In the genomic region with DNA sequence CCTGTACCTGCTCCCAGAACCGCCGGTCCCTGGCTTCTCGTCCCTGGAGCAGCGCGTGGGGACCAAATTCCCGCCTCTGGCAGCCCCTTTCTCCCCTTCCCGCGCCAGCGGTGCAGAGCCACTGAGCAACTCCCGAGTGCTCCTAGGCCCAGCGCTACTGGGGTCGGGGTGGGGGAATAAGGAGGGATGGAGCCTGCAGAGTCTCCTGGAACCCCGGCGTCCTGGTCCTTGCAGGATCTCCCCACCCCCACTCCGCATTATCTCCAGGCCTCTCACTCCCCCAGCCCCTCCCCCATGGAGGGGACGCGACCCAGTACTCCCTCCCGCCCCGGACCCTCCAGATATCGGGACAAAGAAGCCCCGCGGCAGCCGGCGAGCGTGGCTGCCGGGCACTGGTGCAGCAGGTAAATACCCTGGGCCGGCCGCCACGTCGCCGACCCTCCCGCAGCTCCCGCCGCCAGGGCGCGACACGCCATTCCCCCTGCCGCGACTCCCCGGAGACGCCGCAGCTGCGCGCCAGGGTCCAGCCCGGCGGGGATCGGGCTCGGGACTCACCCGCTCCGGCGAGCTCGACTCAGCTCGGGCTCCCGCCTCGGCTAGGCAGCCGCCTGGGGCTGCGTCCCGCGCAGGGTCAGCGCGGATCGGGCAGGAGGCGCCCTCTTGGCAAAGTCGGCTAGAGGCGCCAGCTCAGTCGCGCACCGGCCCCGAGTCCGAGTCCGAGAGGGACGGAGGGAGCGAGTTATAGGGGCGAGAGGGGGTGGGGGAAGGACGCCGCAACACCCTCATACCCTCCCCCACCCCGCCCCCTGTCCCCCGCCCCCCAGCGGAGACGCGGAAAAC, we compare ENCODE assay signal across 9 cellular contexts. TPM values are rescaled to one million over a fixed set of nuclear protein-coding genes. Genes with fewer than 3 reads are reported as not detected.
DNase-seq lines count a peak whose midpoint lies in the region; ATAC-seq, FAIRE-seq and TF ChIP-seq lines count a peak whose summit lies in the region.
"Had no signal": no experiment of that assay in that cellular context is flagged by ENCODE, and none has a peak within 500 bp of the region (broad histone marks: within the 10 kb centered on the region; RNA-seq: fewer than 3 reads in every experiment).

No MANE protein-coding gene starts in this region.

- H4K20me1 ChIP-seq in PC-3 (ENCODE audit: low read length) (no peaks in the 10 kb centered on the region), endothelial cell of umbilical vein (replicated peaks; ENCODE audit: control insufficient read depth, extremely low read depth, insufficient read depth, low read length) (no peaks in the 10 kb centered on the region)

- ATAC-seq in PC-3 (peak; percentile 78), HG03571 (IDR thresholded peaks at IDR 0.05; ENCODE audit: unreplicated experiment) (no peak)

- CTCF ChIA-PET in PC-3 (lab: Charles Lee), result no interaction called here
- CTCF ChIA-PET in endothelial cell of umbilical vein (lab: Charles Lee), result interaction anchor here (0.9 to 1.2 kb wide), 2 partner anchors 12 to 26 kb away, joined by 3 read pairs; no protein-coding TSS in a partner anchor

- H3K9ac ChIP-seq in PC-3 (ENCODE audit: low read length) (no peak overlapping the region), endothelial cell of umbilical vein (replicated peaks; ENCODE audit: extremely low read depth, insufficient read depth, low read length) (no peak overlapping the region)

- dilution Hi-C loops in endothelial cell of umbilical vein (cut with MboI; ENCODE audit: extremely low pct_ligation_motif_present, low sequenced_read_pairs), result no loop called here

- TF ChIP-seq CTCF in GM10266 (IDR thresholded peaks at IDR 0.05; ENCODE audit: control insufficient read depth, insufficient read depth, low read depth, missing control alignments) (no peak), PC-3 (conservative IDR thresholded peaks at IDR 0.05; ENCODE audit: low read depth, low read length) (no peak), endothelial cell of umbilical vein (IDR thresholded peaks at IDR 0.05; ENCODE audit: extremely low read depth in 1 of 2, insufficient read depth in 1 of 2, low read depth in 1 of 2, low read length in 2 of 2) (no peak)

- no peaks in the 10 kb centered on the region for H3K9me1 ChIP-seq in endothelial cell of umbilical vein (replicated peaks; ENCODE audit: control insufficient read depth, extremely low read depth, insufficient read depth, low read length)

- FAIRE-seq in endothelial cell of umbilical vein (lab: Jason Lieb, UNC) (no peak), GM19239 (lab: Jason Lieb, UNC) (no peak)
- FAIRE-seq: islet of Langerhans had no signal

- peaks cover 47% of the 10 kb centered on the region for H3K27me3 ChIP-seq in PC-3 (ENCODE audit: low read length)
- peaks cover 65 to 68% of the 10 kb centered on the region in 2 experiments for H3K27me3 ChIP-seq in endothelial cell of umbilical vein (ENCODE audit: control insufficient read depth in 2 of 2, insufficient read depth in 2 of 2, low read length in 2 of 2)

- H3K79me2 ChIP-seq in PC-3 (ENCODE audit: low read length) (no peaks in the 10 kb centered on the region), endothelial cell of umbilical vein (ENCODE audit: control insufficient read depth, insufficient read depth, low read length) (no peaks in the 10 kb centered on the region)

- H3K27ac ChIP-seq in PC-3 (ENCODE audit: low read length), result no peak overlapping the region
- no peak overlapping the region for H3K27ac ChIP-seq in endothelial cell of umbilical vein (ENCODE audit: insufficient read depth, low read depth, low read length)

- H3K9me3 ChIP-seq in PC-3 (ENCODE audit: low read length), result no peaks in the 10 kb centered on the region
- H3K9me3 ChIP-seq in endothelial cell of umbilical vein (replicated peaks; ENCODE audit: control insufficient read depth, insufficient read depth, low read length), result no peaks in the 10 kb centered on the region

- no peak for TF ChIP-seq POLR2A in endothelial cell of umbilical vein (IDR thresholded peaks at IDR 0.05; ENCODE audit: low read depth, low read length)

- H3K36me3 ChIP-seq in PC-3 (ENCODE audit: low read depth, low read length) (no peaks in the 10 kb centered on the region), endothelial cell of umbilical vein (ENCODE audit: control insufficient read depth in 2 of 2, extremely low read depth in 1 of 2, insufficient read depth in 2 of 2, low read length in 2 of 2) (no peaks in the 10 kb centered on the region)

- H3K4me2 ChIP-seq in PC-3 (ENCODE audit: low read length), result peak overlapping the region; percentile 80
- no peak overlapping the region for H3K4me2 ChIP-seq in endothelial cell of umbilical vein (ENCODE audit: insufficient read depth, low read length)

- intact Hi-C loops in PC-3 (cut with micrococcal nuclease), result no loop called here
- intact Hi-C loops in endothelial cell of umbilical vein (cut with micrococcal nuclease), result loop anchor here (10.0 kb wide), 1 partner anchor 178 kb away; the partner anchor contains the start of gene OLFML3

- no peaks in the 10 kb centered on the region for H3F3A ChIP-seq in PC-3 (ENCODE audit: low read length, unreplicated experiment)

- POLR2A ChIA-PET in PC-3 (lab: Charles Lee; ENCODE audit: unreplicated experiment) (no interaction called here), endothelial cell of umbilical vein (lab: Charles Lee) (no interaction called here)

- H3K4me3 ChIP-seq in PC-3 (ENCODE audit: low read length), result peak overlapping the region; percentile 65
- H3K4me3 ChIP-seq in endothelial cell of umbilical vein (replicated peaks in 1 of 3; ENCODE audit: insufficient read depth in 1 of 3, low read depth in 1 of 3, low read length in 3 of 3), result no peak overlapping the region

- H3K4me1 ChIP-seq in PC-3 (ENCODE audit: insufficient read depth, low read length), result no peaks in the 10 kb centered on the region
- no peaks in the 10 kb centered on the region for H3K4me1 ChIP-seq in endothelial cell of umbilical vein (ENCODE audit: control insufficient read depth, extremely low read depth, insufficient read depth, low read length)

- H3K9me2 ChIP-seq in PC-3 (replicated peaks; ENCODE audit: low read length), result no peaks in the 10 kb centered on the region

- peak; percentile 26 for DNase-seq in GM10266 (ENCODE audit: extremely low spot score)
- DNase-seq in PC-3, result peak; percentile 43
- DNase-seq in endothelial cell of umbilical vein (ENCODE audit: low read depth, low spot score), result peak; percentile 28
- peak; percentile 22 for DNase-seq in mucosa of gallbladder (ENCODE audit: low spot score)
- no peak for DNase-seq in GM19238 (ENCODE audit: insufficient read length, low spot score)
- no peak for DNase-seq in RPMI8226
- no peak for DNase-seq in GM19239 (ENCODE audit: insufficient read length, low spot score)

- peak overlapping the region; percentile 58 for H2AFZ ChIP-seq in PC-3 (ENCODE audit: low read length)
- no peak overlapping the region for H2AFZ ChIP-seq in endothelial cell of umbilical vein (ENCODE audit: low read depth, low read length)

- BruUV-seq in PC-3 (replicated peaks; lab: Mats Ljungman, UMichigan) (no TSS peak), endothelial cell of umbilical vein (replicated peaks; lab: Mats Ljungman, UMichigan) (no TSS peak)

TF ChIP-seq in endothelial cell of umbilical vein, 7 proteins besides CTCF, POLR2A, EP300 and RAD21:
- TF ChIP-seq EZH2 (IDR thresholded peaks at IDR 0.05; ENCODE audit: borderline replicate concordance, low read depth, low read length, severe bottlenecking), result peak; percentile 89
- TF ChIP-seq GATA2 (IDR thresholded peaks at IDR 0.05; ENCODE audit: insufficient read depth, insufficient read length, low read depth, low read length), result no peak
- TF ChIP-seq JUN (IDR thresholded peaks at IDR 0.05; ENCODE audit: borderline replicate concordance, insufficient read depth, insufficient read length, low read depth), result no peak
- TF ChIP-seq MYC (IDR thresholded peaks at IDR 0.05; ENCODE audit: low read depth, low read length), result no peak

RNA-seq across cellular contexts. Expression of gene SYT6, which starts 1.2 kb away (rescaled TPM):
- not detected in 2 replicates for total RNA-seq in PC-3 (2014; rRNA removed)
- total RNA-seq in endothelial cell of umbilical vein, result not detected in 2 replicates
- polyA plus RNA-seq in endothelial cell of umbilical vein, result 0.04 TPM in 1 of 2 replicates, not detected in the other
- polyA plus RNA-seq in endothelial cell of umbilical vein (2011; cell fraction: cytosol; rRNA removed), result not detected in 2 replicates
- not detected in 2 replicates for polyA plus RNA-seq in endothelial cell of umbilical vein (2011; cell fraction: nucleus; rRNA removed)
- polyA plus RNA-seq in endothelial cell of umbilical vein (2012), result not detected in 2 replicates
- not detected in 2 replicates for polyA minus RNA-seq in endothelial cell of umbilical vein
- not detected for polyA minus RNA-seq in endothelial cell of umbilical vein (2011; cell fraction: cytosol; rRNA and poly(A)+ RNA removed)
- polyA minus RNA-seq in endothelial cell of umbilical vein (2011; cell fraction: nucleus; rRNA and poly(A)+ RNA removed), result not detected in 2 replicates
- 1.4 TPM for total RNA-seq in mucosa of gallbladder

Comparison
In these comparisons a context has a peak if more than half of its experiments do, and no peak if none do; other contexts are left out.
1. DNase-seq: peak in GM10266 (single experiment), PC-3 (single experiment), endothelial cell of umbilical vein (single experiment) and mucosa of gallbladder (single experiment); none in GM19238 (single experiment), RPMI8226 (single experiment) and GM19239 (single experiment).